Comparison of ENCODE assay signal across 8 cellular contexts in genomic region chr15:40046721-40047412, GRCh38. TPM values are rescaled to one million over a fixed set of nuclear protein-coding genes. Genes with fewer than 3 reads are reported as not detected.
A peak's percentile ranks its signal among the peaks of the same experiment; 100 is the strongest.
DNase-seq lines count a peak whose midpoint lies in the region; ATAC-seq, FAIRE-seq and TF ChIP-seq lines count a peak whose summit lies in the region.

No MANE protein-coding gene starts in this region.

- H3K9me3 ChIP-seq in keratinocyte (ENCODE audit: control insufficient read depth, low read depth, low read length), result no peaks in the 10 kb centered on the region
- no peaks in the 10 kb centered on the region for H3K9me3 ChIP-seq in tibial nerve

- peaks cover 77% of the 10 kb centered on the region for H3K4me1 Mint-ChIP-seq in activated naive CD4-positive, alpha-beta T cell treated with anti-CD3 and anti-CD28 coated beads, Interleukin-2, amount 10 ng/mL, durations not matched to agents 7 days and 5 days
- H3K4me1 Mint-ChIP-seq in activated CD4-positive, alpha-beta memory T cell treated with anti-CD3 and anti-CD28 coated beads, Interleukin-2, amount 10 ng/mL, durations not matched to agents 7 days and 5 days, result peaks cover 65% of the 10 kb centered on the region

- WGBS in tibial nerve, 2 donors, result 75 to 79% methylated on average over 5 of the region's 5 CpGs

- H3K27ac ChIP-seq in keratinocyte (ENCODE audit: control insufficient read depth, insufficient read depth, low read length) (peak overlapping the region; percentile 76), tibial nerve (peak overlapping the region in 3 of 4 donors; percentile 69 to 81 (median 75))

- ATAC-seq in GM18519 (IDR thresholded peaks at IDR 0.05; ENCODE audit: low FRiP score, unreplicated experiment), result no peak

- H3K4me2 ChIP-seq in keratinocyte (ENCODE audit: control insufficient read depth, extremely low read depth, insufficient read depth, low read depth, low read length), result peak overlapping the region; percentile 58

- no peaks in the 10 kb centered on the region for H3K36me3 ChIP-seq in keratinocyte (ENCODE audit: control insufficient read depth in 2 of 2, extremely low read depth in 1 of 2, insufficient read depth in 2 of 2, low read length in 2 of 2)
- H3K36me3 ChIP-seq in tibial nerve, result no peaks in the 10 kb centered on the region

- TF ChIP-seq POLR2A in tibial nerve (IDR thresholded peaks at IDR 0.05), result no peak

- peaks cover 4% of the 10 kb centered on the region for H4K20me1 ChIP-seq in keratinocyte (ENCODE audit: control insufficient read depth, extremely low read depth, insufficient read depth, low read length)

- peak overlapping the region; percentile 52 for H3K9ac ChIP-seq in keratinocyte (ENCODE audit: control insufficient read depth, extremely low read depth, insufficient read depth, low read length)

- H3K27me3 Mint-ChIP-seq in activated naive CD4-positive, alpha-beta T cell treated with anti-CD3 and anti-CD28 coated beads, Interleukin-2, amount 10 ng/mL, durations not matched to agents 7 days and 5 days, result no peaks in the 10 kb centered on the region
- no peaks in the 10 kb centered on the region for H3K27me3 Mint-ChIP-seq in activated CD4-positive, alpha-beta memory T cell treated with anti-CD3 and anti-CD28 coated beads, Interleukin-2, amount 10 ng/mL, durations not matched to agents 7 days and 5 days

- H3K4me3 ChIP-seq in keratinocyte (ENCODE audit: control insufficient read depth in 2 of 3, extremely low read depth in 1 of 3, insufficient read depth in 2 of 3, low read depth in 1 of 3, low read length in 3 of 3), result peak overlapping the region in 1 of 3 experiments; percentile 11
- H3K4me3 ChIP-seq in tibial nerve, result no peak overlapping the region

- dilution Hi-C loops in keratinocyte (cut with MboI; ENCODE audit: extremely low pct_ligation_motif_present, low sequenced_read_pairs), result no loop called here

- DNase-seq in activated naive CD4-positive, alpha-beta T cell treated with anti-CD3 and anti-CD28 coated beads, Interleukin-2, amount 10 ng/mL, durations not matched to agents 7 days and 5 days, result no peak
- DNase-seq in activated naive CD4-positive, alpha-beta T cell treated with Interleukin-2 at 50 U/mL for 16 hours, result no peak
- no peak for DNase-seq in activated CD4-positive, alpha-beta memory T cell treated with anti-CD3 and anti-CD28 coated beads, Interleukin-2, amount 10 ng/mL, durations not matched to agents 7 days and 5 days
- peak; percentile 60 for DNase-seq in keratinocyte (ENCODE audit: low read depth, low spot score)
- no peak for DNase-seq in tibial nerve (ENCODE audit: low spot score in 2 of 2)
- DNase-seq in NCI-H128 (lab: John Stamatoyannopoulos, UW; ENCODE audit: unreplicated experiment), result no peak
- no peak for DNase-seq in iPS-NIHi11 (ENCODE audit: low spot score)

- no peaks in the 10 kb centered on the region for H3K9me3 Mint-ChIP-seq in activated naive CD4-positive, alpha-beta T cell treated with anti-CD3 and anti-CD28 coated beads, Interleukin-2, amount 10 ng/mL, durations not matched to agents 7 days and 5 days
- no peaks in the 10 kb centered on the region for H3K9me3 Mint-ChIP-seq in activated CD4-positive, alpha-beta memory T cell treated with anti-CD3 and anti-CD28 coated beads, Interleukin-2, amount 10 ng/mL, durations not matched to agents 7 days and 5 days

- CTCF ChIA-PET in activated naive CD4-positive, alpha-beta T cell treated with anti-CD3 and anti-CD28 coated beads, Interleukin-2, amount 10 ng/mL, durations not matched to agents 7 days and 5 days (lab: Charles Lee), result interaction anchor here (0.9 to 8.4 kb wide), 15 partner anchors 13 to 258 kb away, joined by 3 to 255 read pairs (median 4); partner anchors contain the start of genes BMF and BUB1B
- CTCF ChIA-PET in activated CD4-positive, alpha-beta memory T cell treated with anti-CD3 and anti-CD28 coated beads, Interleukin-2, amount 10 ng/mL, durations not matched to agents 7 days and 5 days (lab: Charles Lee), result interaction anchor here (0.8 to 8.4 kb wide), 10 partner anchors 12 to 262 kb away, joined by 3 to 146 read pairs (median 8); partner anchors contain the start of genes BMF, BUB1B and PLCB2

- H3K4me1 ChIP-seq in keratinocyte (ENCODE audit: control insufficient read depth, extremely low read depth, insufficient read depth, low read length) (peaks cover 33% of the 10 kb centered on the region), tibial nerve (peaks cover 0 to 48% (median 31%) of the 10 kb centered on the region in 4 donors)

- peak overlapping the region; percentile 93 for H3K27ac Mint-ChIP-seq in activated naive CD4-positive, alpha-beta T cell treated with anti-CD3 and anti-CD28 coated beads, Interleukin-2, amount 10 ng/mL, durations not matched to agents 7 days and 5 days
- peak overlapping the region; percentile 91 for H3K27ac Mint-ChIP-seq in activated CD4-positive, alpha-beta memory T cell treated with anti-CD3 and anti-CD28 coated beads, Interleukin-2, amount 10 ng/mL, durations not matched to agents 7 days and 5 days

- H3K27me3 ChIP-seq in keratinocyte (ENCODE audit: control insufficient read depth, extremely low read depth, insufficient read depth, low read length), result no peaks in the 10 kb centered on the region
- H3K27me3 ChIP-seq in tibial nerve, result no peaks in the 10 kb centered on the region

- TF ChIP-seq CTCF in keratinocyte (optimal IDR thresholded peaks at IDR 0.05 in 1 of 3, IDR thresholded peaks at IDR 0.05 in 1 of 3, conservative IDR thresholded peaks at IDR 0.05 in 1 of 3; ENCODE audit: extremely low read depth in 1 of 3, insufficient read depth in 2 of 3, low read length in 3 of 3), result no peak
- TF ChIP-seq CTCF in tibial nerve (IDR thresholded peaks at IDR 0.05), result no peak

- H2AFZ ChIP-seq in keratinocyte (ENCODE audit: control insufficient read depth, low read length), result no peak overlapping the region

- no peak for TF ChIP-seq EP300 in tibial nerve (IDR thresholded peaks at IDR 0.05)

- POLR2A ChIA-PET in activated CD4-positive, alpha-beta memory T cell treated with anti-CD3 and anti-CD28 coated beads, Interleukin-2, amount 10 ng/mL, durations not matched to agents 7 days and 5 days (lab: Charles Lee), result interaction anchor here (0.8 to 4.0 kb wide), 18 partner anchors 7 to 264 kb away, joined by 3 to 53 read pairs (median 6); partner anchors contain the start of genes BMF, BUB1B, PLCB2 and SRP14

- no peak overlapping the region for H3K4me3 Mint-ChIP-seq in activated naive CD4-positive, alpha-beta T cell treated with anti-CD3 and anti-CD28 coated beads, Interleukin-2, amount 10 ng/mL, durations not matched to agents 7 days and 5 days
- H3K4me3 Mint-ChIP-seq in activated CD4-positive, alpha-beta memory T cell treated with anti-CD3 and anti-CD28 coated beads, Interleukin-2, amount 10 ng/mL, durations not matched to agents 7 days and 5 days, result no peak overlapping the region

- no peaks in the 10 kb centered on the region for H3K79me2 ChIP-seq in keratinocyte (ENCODE audit: control insufficient read depth, insufficient read depth, low read length)

- peak; percentile 73 for FAIRE-seq in keratinocyte (lab: Jason Lieb, UNC)

- H3K36me3 Mint-ChIP-seq in activated naive CD4-positive, alpha-beta T cell treated with anti-CD3 and anti-CD28 coated beads, Interleukin-2, amount 10 ng/mL, durations not matched to agents 7 days and 5 days, result peaks cover 21% of the 10 kb centered on the region
- H3K36me3 Mint-ChIP-seq in activated CD4-positive, alpha-beta memory T cell treated with anti-CD3 and anti-CD28 coated beads, Interleukin-2, amount 10 ng/mL, durations not matched to agents 7 days and 5 days (ENCODE audit: low read depth), result peaks cover 14% of the 10 kb centered on the region

- peaks cover 3% of the 10 kb centered on the region for H3K9me1 ChIP-seq in keratinocyte (ENCODE audit: control insufficient read depth, extremely low read depth, insufficient read depth, low read length)

RNA-seq across cellular contexts. Expression of gene SRP14, which starts 7.9 kb away (rescaled TPM):
- 100 to 1,000 TPM; 150 to 153 TPM for total RNA-seq in activated CD4-positive, alpha-beta memory T cell treated with anti-CD3 and anti-CD28 coated beads, Interleukin-2, amount 10 ng/mL, durations not matched to agents 7 days and 5 days
- polyA plus RNA-seq in keratinocyte, result 272 to 407 TPM (median 324 TPM) in 3 replicates
- 2,431 TPM for polyA plus RNA-seq in keratinocyte (2011; ENCODE audit: low read depth)
- 406 and 414 TPM in 2 replicates for polyA plus RNA-seq in keratinocyte (2011; cell fraction: cytosol; rRNA removed)
- 131 and 140 TPM in 2 replicates for polyA plus RNA-seq in keratinocyte (2011; cell fraction: nucleus; rRNA removed)
- 226 and 292 TPM in 2 replicates for polyA plus RNA-seq in keratinocyte (2012; ENCODE audit: low replicate concordance)
- polyA minus RNA-seq in keratinocyte, result 16.3 to 86.8 TPM (median 71.1 TPM) in 3 replicates
- polyA minus RNA-seq in keratinocyte (2011; cell fraction: cytosol; rRNA and poly(A)+ RNA removed), result 121 TPM
- polyA minus RNA-seq in keratinocyte (2011; cell fraction: nucleus; rRNA and poly(A)+ RNA removed), result 18.7 and 29.6 TPM in 2 replicates
- total RNA-seq in tibial nerve, result 100 to 1,000 TPM; 194 to 357 (median 229) TPM
